7 cellular contexts compared by ENCODE assay signal in the genomic region with DNA sequence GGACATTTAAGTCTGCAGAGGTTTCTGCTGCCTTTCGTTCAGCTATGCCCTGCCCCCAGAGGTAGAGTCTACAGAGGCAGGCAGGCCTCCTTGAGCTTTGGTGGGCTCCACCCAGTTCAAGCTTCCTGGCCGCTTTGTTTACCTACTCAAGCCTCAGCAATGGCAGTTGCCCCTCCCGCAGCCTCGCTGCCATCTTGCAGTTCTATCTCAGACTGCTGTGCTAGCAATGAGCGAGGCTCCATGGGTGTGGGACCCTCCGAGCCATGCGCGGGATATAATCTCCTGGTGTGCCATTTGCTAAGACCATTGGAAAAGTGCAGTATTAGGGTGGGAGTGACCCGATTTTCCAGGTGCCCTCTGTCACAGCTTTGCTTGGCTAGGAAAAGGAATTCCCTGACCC. TPM values are rescaled to one million over a fixed set of nuclear protein-coding genes. Genes with fewer than 3 reads are reported as not detected.
"Had no signal": no experiment of that assay in that cellular context is flagged by ENCODE, and none has a peak within 500 bp of the region (broad histone marks: within the 10 kb centered on the region; RNA-seq: fewer than 3 reads in every experiment).

No MANE protein-coding gene starts in this region.

RNA-seq across cellular contexts. Expression of a gene that starts 26.8 kb away (rescaled TPM):
- total RNA-seq: OCI-LY7, PC-3, PC-9, RPMI7951, SJCRH30, SJSA1, SK-MEL-5 had no signal
